In the genomic region with DNA sequence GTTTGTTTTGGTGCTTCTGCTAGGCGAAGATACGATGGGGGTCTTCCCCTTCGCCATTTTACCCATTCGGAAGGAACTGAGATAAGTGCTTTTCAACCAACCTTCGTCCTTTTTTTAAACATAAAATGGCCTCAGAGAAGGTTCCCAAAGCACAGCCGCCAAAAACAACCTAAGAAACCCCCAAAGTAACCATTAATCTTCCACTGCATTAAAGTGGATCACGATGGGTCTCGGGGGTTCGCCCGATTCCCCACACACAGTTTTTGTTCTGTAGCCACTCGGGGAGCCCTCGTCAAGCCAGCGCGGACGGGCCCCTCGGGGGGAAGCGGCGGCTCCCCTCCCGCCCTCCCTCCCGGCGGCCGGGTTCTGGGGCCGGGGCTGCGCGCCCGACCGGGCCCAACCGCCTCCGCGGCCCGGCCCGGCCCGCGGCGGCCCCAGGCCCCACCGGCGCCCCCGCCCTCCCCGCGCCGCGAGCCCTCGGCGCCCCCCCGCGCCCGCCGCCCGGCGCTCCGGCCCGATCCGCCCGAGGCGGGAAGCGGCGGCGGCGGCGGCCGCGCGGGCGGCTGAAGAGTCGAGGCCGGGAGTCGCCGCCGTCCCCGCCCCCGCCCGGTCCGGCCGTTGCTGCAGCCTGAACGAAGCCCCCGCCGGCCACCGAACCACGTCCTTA, we compare ENCODE assay signal across 8 cellular contexts. TPM values are rescaled to one million over a fixed set of nuclear protein-coding genes. Genes with fewer than 3 reads are reported as not detected.
DNase-seq lines count a peak whose midpoint lies in the region; TF ChIP-seq lines count a peak whose summit lies in the region.

No MANE protein-coding gene starts in this region.

- H3K4me3 ChIP-seq in epithelial cell of esophagus (ENCODE audit: low read length) (peak overlapping the region; percentile 92), mucosa of stomach (ENCODE audit: low read length) (peak overlapping the region; percentile 63)

- peaks cover 16% of the 10 kb centered on the region for H3K4me1 ChIP-seq in mucosa of stomach (ENCODE audit: control insufficient read depth, insufficient read depth, low read length)

- DNase-seq in NCI-H2029 (lab: John Stamatoyannopoulos, UW) (peak; percentile 11), NCI-H2029 treated with DMSO at 0.1 percent for 48 hours (lab: John Stamatoyannopoulos, UW) (no peak), NCI-H2171 treated with DMSO at 0.1 percent for 48 hours (lab: John Stamatoyannopoulos, UW) (peak; percentile 76), epithelial cell of esophagus (ENCODE audit: low read depth) (peak; percentile 32), T1000 (lab: John Stamatoyannopoulos, UW) (no peak)
- DNase-seq in activated CD8-positive, alpha-beta memory T cell treated with anti-CD3 and anti-CD28 coated beads, Interleukin-2, amount 50 U/mL, for 48 hours = peak; percentile 75

- no peak for TF ChIP-seq CTCF in epithelial cell of esophagus (IDR thresholded peaks at IDR 0.05; ENCODE audit: insufficient read depth, low read depth, low read length, missing control alignments)

- H3K27me3 ChIP-seq in mucosa of stomach (ENCODE audit: control insufficient read depth, insufficient read depth, low read length) = no peaks in the 10 kb centered on the region

- peak overlapping the region; percentile 97 for H3K9ac ChIP-seq in mucosa of stomach (ENCODE audit: low read length)

- no peaks in the 10 kb centered on the region for H3K36me3 ChIP-seq in mucosa of stomach (ENCODE audit: control insufficient read depth, insufficient read depth, low read length)

- no peaks in the 10 kb centered on the region for H3K9me3 ChIP-seq in mucosa of stomach (ENCODE audit: control insufficient read depth, low read length)

- peak overlapping the region; percentile 98 for H3K27ac ChIP-seq in temporal lobe (ENCODE audit: low read depth, low read length)

RNA-seq across cellular contexts. Expression of a gene that starts 0.8 kb away (rescaled TPM):
- total RNA-seq in temporal lobe = 47.0 TPM

Comparison
In these comparisons a context has a peak if more than half of its experiments do, and no peak if none do; other contexts are left out.
1. DNase-seq: peak in NCI-H2029 (single experiment), NCI-H2171 treated with DMSO at 0.1 percent for 48 hours (single experiment), activated CD8-positive, alpha-beta memory T cell treated with anti-CD3 and anti-CD28 coated beads, Interleukin-2, amount 50 U/mL, for 48 hours (single experiment) and epithelial cell of esophagus (single experiment); none in NCI-H2029 treated with DMSO at 0.1 percent for 48 hours (single experiment) and T1000 (single experiment).